ENCODE assay signal across 8 cellular contexts in the genomic region with DNA sequence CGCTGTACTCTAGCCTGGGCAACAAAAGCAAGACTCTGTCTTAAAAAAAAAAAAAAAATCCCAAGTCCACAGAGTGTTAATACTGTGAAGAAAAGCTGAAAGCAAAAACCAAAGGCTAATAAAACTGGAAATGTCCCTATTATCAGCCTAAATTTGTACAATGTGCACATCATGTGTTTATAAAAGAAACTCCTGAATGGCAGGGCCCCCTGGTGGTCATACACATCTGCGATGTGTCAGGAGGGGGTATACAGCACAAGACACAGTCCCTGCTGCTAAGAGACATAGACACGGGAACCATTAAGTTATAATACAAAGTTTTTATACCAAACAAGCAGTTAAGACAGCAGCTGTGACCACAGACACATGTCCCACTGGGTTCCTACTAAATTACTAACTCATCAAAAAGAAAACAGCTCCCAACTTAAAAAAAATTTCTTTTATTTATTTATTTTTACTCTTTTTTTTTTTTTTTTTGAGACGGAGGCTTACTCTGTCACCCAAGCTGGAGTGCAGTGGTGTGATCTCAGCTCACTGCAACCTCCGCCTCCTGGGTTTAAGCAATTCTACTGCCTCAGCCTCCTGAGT. TPM values are rescaled to one million over a fixed set of nuclear protein-coding genes. Genes with fewer than 3 reads are reported as not detected.
DNase-seq lines count a peak whose midpoint lies in the region; ATAC-seq and TF ChIP-seq lines count a peak whose summit lies in the region.

No MANE protein-coding gene starts in this region.

- peak overlapping the region; percentile 13 for H3K4me3 Mint-ChIP-seq in dendritic cell treated with granulocyte-macrophage colony-stimulating factor and Interleukin-4, amounts not matched to agents 40 ng/mL and 50 ng/mL, for 4 days

- H3K27ac Mint-ChIP-seq in dendritic cell treated with granulocyte-macrophage colony-stimulating factor and Interleukin-4, amounts not matched to agents 40 ng/mL and 50 ng/mL, for 4 days, result peak overlapping the region; percentile 76

- H3K27me3 ChIP-seq in DND-41 (ENCODE audit: insufficient read depth, low read length, poor library complexity), result no peaks in the 10 kb centered on the region
- no peaks in the 10 kb centered on the region for H3K27me3 ChIP-seq in lung (ENCODE audit: control insufficient read depth, insufficient read depth)

- no peaks in the 10 kb centered on the region for H3K27me3 Mint-ChIP-seq in dendritic cell treated with granulocyte-macrophage colony-stimulating factor and Interleukin-4, amounts not matched to agents 40 ng/mL and 50 ng/mL, for 4 days

- no peak overlapping the region for H3K9ac ChIP-seq in DND-41 (ENCODE audit: low read depth, low read length)

- H3K36me3 ChIP-seq in DND-41 (ENCODE audit: insufficient read depth, low read length) (peaks cover 58% of the 10 kb centered on the region), lung (ENCODE audit: control insufficient read depth in 2 of 2, insufficient read depth in 2 of 2, low read length in 2 of 2) (peaks cover 0 to 42% of the 10 kb centered on the region in 2 donors)

- no peak overlapping the region for H2AFZ ChIP-seq in DND-41 (ENCODE audit: low read depth, low read length)

- H4K20me1 ChIP-seq in DND-41 (ENCODE audit: insufficient read depth, low read length), result no peaks in the 10 kb centered on the region

- intact Hi-C loops in dendritic cell treated with granulocyte-macrophage colony-stimulating factor and Interleukin-4, amounts not matched to agents 40 ng/mL and 50 ng/mL, for 4 days (cut with micrococcal nuclease), result loop anchor here (2.0 to 5.0 kb wide), 4 partner anchors 34 to 174 kb away; a partner anchor contains a TSS

- H3K4me3 ChIP-seq in DND-41 (ENCODE audit: low read depth in 1 of 2, low read length in 2 of 2) (no peak overlapping the region), lung (no peak overlapping the region)

- no peak overlapping the region for H3K4me2 ChIP-seq in DND-41 (ENCODE audit: insufficient read depth, low read length)

- no peaks in the 10 kb centered on the region for H3K9me3 Mint-ChIP-seq in dendritic cell treated with granulocyte-macrophage colony-stimulating factor and Interleukin-4, amounts not matched to agents 40 ng/mL and 50 ng/mL, for 4 days

- DNase-seq in DND-41 (peak; percentile 78), NCI-H524 (lab: John Stamatoyannopoulos, UW) (peak; percentile 69 to 78), lung (ENCODE audit: low spot score) (peak; percentile 87)
- DNase-seq in activated CD4-positive, alpha-beta T cell treated with anti-CD3 and anti-CD28 coated beads, Interleukin-2, amount 50 U/mL, for 24 hours (ENCODE audit: low read depth in 1 of 2, low spot score in 1 of 2), result peak; percentile 44 to 69
- DNase-seq in stimulated activated CD8-positive, alpha-beta memory T cell treated with anti-CD3 and anti-CD28 coated beads, Interleukin-15, amount 100 ng/mL, for 1 hour (ENCODE audit: low read depth), result peak; percentile 70

- WGBS in lung, 2 donors, result 44 to 45% methylated on average over 5 of the region's 5 CpGs

- H3K9me3 ChIP-seq in DND-41 (ENCODE audit: insufficient read depth, low read length, severe bottlenecking) (no peaks in the 10 kb centered on the region), lung (ENCODE audit: control insufficient read depth in 2 of 2, insufficient read depth in 1 of 2, low read length in 1 of 2) (no peaks in the 10 kb centered on the region)

- H3K79me2 ChIP-seq in DND-41 (ENCODE audit: insufficient read depth, low read length), result no peaks in the 10 kb centered on the region

- ATAC-seq in DND-41 (ENCODE audit: insufficient read depth, low read depth) (peak; percentile 92), HG02759 (IDR thresholded peaks at IDR 0.05; ENCODE audit: unreplicated experiment) (peak; percentile 69), lung (ENCODE audit: insufficient read depth, low FRiP score) (peak; percentile 54), HG03025 (IDR thresholded peaks at IDR 0.05; ENCODE audit: low FRiP score, unreplicated experiment) (no peak)

- peaks cover 41% of the 10 kb centered on the region for H3K4me1 Mint-ChIP-seq in dendritic cell treated with granulocyte-macrophage colony-stimulating factor and Interleukin-4, amounts not matched to agents 40 ng/mL and 50 ng/mL, for 4 days (ENCODE audit: low read depth)

- no peaks in the 10 kb centered on the region for H3K4me1 ChIP-seq in DND-41 (ENCODE audit: insufficient read depth, low read length)
- H3K4me1 ChIP-seq in lung (ENCODE audit: control insufficient read depth in 2 of 2, insufficient read depth in 2 of 2, low read length in 2 of 2), result peaks cover 0 to 6% of the 10 kb centered on the region in 2 donors

- TF ChIP-seq CTCF in DND-41 (IDR thresholded peaks at IDR 0.05; ENCODE audit: borderline replicate concordance, extremely low read depth, low read length, poor library complexity, severe bottlenecking), result peak; percentile 85
- peak; percentile 85 for TF ChIP-seq CTCF in lung (IDR thresholded peaks at IDR 0.05; ENCODE audit: control extremely low read depth, extremely low read depth)

- H3K36me3 Mint-ChIP-seq in dendritic cell treated with granulocyte-macrophage colony-stimulating factor and Interleukin-4, amounts not matched to agents 40 ng/mL and 50 ng/mL, for 4 days (ENCODE audit: low read depth), result peaks cover 95% of the 10 kb centered on the region

- H3K27ac ChIP-seq in DND-41 (ENCODE audit: low read length) (no peak overlapping the region), lung (ENCODE audit: low read depth in 1 of 2, low read length in 1 of 2) (no peak overlapping the region)

RNA-seq across cellular contexts. Expression of a gene that starts 31.0 kb away (rescaled TPM):
- 10 to 100 TPM; 70.8 to 85.8 TPM for total RNA-seq in lung
- polyA plus RNA-seq in lung, result 10 to 100 TPM; 52.0 to 73.8 TPM
